Comparison of ENCODE assay signal across 9 cellular contexts in the genomic region with DNA sequence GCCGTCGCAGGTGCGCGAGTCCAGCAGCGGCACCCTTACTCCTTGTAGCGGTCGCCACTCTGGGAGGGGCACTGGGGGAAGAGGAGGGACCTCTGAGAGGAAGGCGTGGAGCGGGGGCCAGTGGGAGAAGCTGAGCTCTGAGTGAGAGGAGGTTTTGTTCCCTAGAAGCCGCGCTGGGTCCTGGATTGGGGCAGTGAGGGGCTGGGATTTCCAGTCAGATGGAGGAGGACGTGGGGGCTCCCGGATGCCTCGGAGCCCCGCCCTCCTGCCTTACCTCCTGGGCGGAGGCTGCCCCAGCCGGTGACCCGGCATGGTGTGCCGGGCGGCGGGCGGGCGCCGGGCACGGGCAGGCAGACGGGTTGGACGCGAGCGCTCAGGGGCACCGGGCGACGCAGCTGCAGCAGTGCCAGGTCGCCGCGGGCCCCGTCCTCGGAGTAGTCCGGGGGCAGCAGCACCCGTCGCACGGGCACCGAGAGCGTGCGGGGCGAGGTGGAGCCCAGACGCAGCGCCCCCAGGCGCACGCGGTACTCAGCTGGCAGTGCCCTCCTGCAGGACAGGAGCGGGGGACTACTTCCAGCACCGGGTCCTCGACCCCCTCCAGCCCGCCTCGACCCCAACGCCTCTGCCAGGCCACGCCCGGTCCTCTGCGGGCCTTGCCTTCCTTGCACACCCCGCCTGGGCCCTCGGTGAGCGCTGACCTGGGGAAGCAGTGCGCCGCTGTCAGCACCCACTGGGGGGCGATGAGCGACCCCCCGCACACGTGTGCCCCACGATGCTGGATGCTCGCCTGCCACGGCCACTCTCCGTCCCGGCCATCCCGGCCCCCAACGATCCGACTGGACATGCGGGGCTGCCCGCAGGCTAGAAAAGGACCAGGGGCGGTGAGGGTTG. TPM values are rescaled to one million over a fixed set of nuclear protein-coding genes. Genes with fewer than 3 reads are reported as not detected.
A peak's percentile ranks its signal among the peaks of the same experiment; 100 is the strongest.
DNase-seq lines count a peak whose midpoint lies in the region; ATAC-seq and TF ChIP-seq lines count a peak whose summit lies in the region.
"Had no signal": no experiment of that assay in that cellular context is flagged by ENCODE, and none has a peak within 500 bp of the region (broad histone marks: within the 10 kb centered on the region; RNA-seq: fewer than 3 reads in every experiment).

No MANE protein-coding gene starts in this region.

- H3K27me3 ChIP-seq in BJ (ENCODE audit: control insufficient read depth, insufficient read depth, low read length), result peaks cover 37% of the 10 kb centered on the region

- POLR2A ChIA-PET in BJ (lab: Charles Lee), result no interaction called here

- H3K36me3 ChIP-seq in BJ (ENCODE audit: control insufficient read depth, insufficient read depth, low read length), result no peaks in the 10 kb centered on the region

- no peak overlapping the region for H3K4me3 ChIP-seq in BJ (ENCODE audit: low read depth, low read length)

- H3K36me3 Mint-ChIP-seq in central memory CD8-positive, alpha-beta T cell (ENCODE audit: insufficient read depth), result no peaks in the 10 kb centered on the region

- H3K9me3 Mint-ChIP-seq in central memory CD8-positive, alpha-beta T cell, result no peaks in the 10 kb centered on the region

- CTCF ChIA-PET in BJ (lab: Yijun Ruan, JAX), result interaction anchor here (1.0 to 1.3 kb wide), 2 partner anchors 13 to 53 kb away, joined by 3 to 4 read pairs; a partner anchor contains a TSS

- TF ChIP-seq CTCF in BJ (IDR thresholded peaks at IDR 0.05; ENCODE audit: insufficient read depth, low read depth, low read length) (0 out of 2 replicates have a peak, but pooled peaks have one; percentile 2), omental fat pad (IDR thresholded peaks at IDR 0.05) (no peak)

- DNase-seq in BJ (ENCODE audit: low read depth) (no peak), NCI-H69 (lab: John Stamatoyannopoulos, UW) (peak; percentile 59), omental fat pad (ENCODE audit: low spot score) (peak; percentile 20), GM19238 (ENCODE audit: insufficient read length, low spot score) (no peak), hepatic stellate cell (ENCODE audit: low spot score) (no peak)
- no peak for DNase-seq in central memory CD8-positive, alpha-beta T cell (ENCODE audit: low spot score in 2 of 2)

- peaks cover 5% of the 10 kb centered on the region for H3K4me1 Mint-ChIP-seq in central memory CD8-positive, alpha-beta T cell

- peaks cover 12% of the 10 kb centered on the region for H3K27me3 Mint-ChIP-seq in central memory CD8-positive, alpha-beta T cell

- ATAC-seq in central memory CD8-positive, alpha-beta T cell (replicated peaks; ENCODE audit: extremely low read depth, poor library complexity, severe bottlenecking), result peak; percentile 60
- no peak for ATAC-seq in omental fat pad (ENCODE audit: low FRiP score)
- no peak for ATAC-seq in GM21576 (IDR thresholded peaks at IDR 0.05; ENCODE audit: unreplicated experiment)
- ATAC-seq in HG02938 (IDR thresholded peaks at IDR 0.05; ENCODE audit: unreplicated experiment), result no peak

- H3K27ac Mint-ChIP-seq in central memory CD8-positive, alpha-beta T cell (ENCODE audit: low read depth), result peak overlapping the region; percentile 86

- peak overlapping the region; percentile 88 for H3K4me3 Mint-ChIP-seq in central memory CD8-positive, alpha-beta T cell

RNA-seq across cellular contexts. Expression of a gene that starts 2.0 kb away (rescaled TPM):
- polyA plus RNA-seq in BJ (2011; rRNA removed), result not detected in 2 replicates
- not detected in 2 replicates for polyA minus RNA-seq in BJ (2011; rRNA and poly(A)+ RNA removed)
- not detected for total RNA-seq in omental fat pad
- total RNA-seq: glomerular endothelial cell had no signal

RNA-seq across cellular contexts. Expression of a gene that starts 8.3 kb away (rescaled TPM):
- polyA plus RNA-seq in BJ (2011; rRNA removed), result 212 and 215 TPM in 2 replicates
- polyA minus RNA-seq in BJ (2011; rRNA and poly(A)+ RNA removed), result 70.8 and 133 TPM in 2 replicates
- 100 to 1,000 TPM; 181 to 341 (median 323) TPM for total RNA-seq in omental fat pad

RNA-seq across cellular contexts. Expression of a gene that starts 12.9 kb away (rescaled TPM):
- polyA plus RNA-seq in BJ (2011; rRNA removed), result not detected in 2 replicates
- not detected in 2 replicates for polyA minus RNA-seq in BJ (2011; rRNA and poly(A)+ RNA removed)
- not detected for total RNA-seq in omental fat pad
- total RNA-seq: glomerular endothelial cell had no signal

RNA-seq across cellular contexts. Expression of a gene that starts 31.7 kb away (rescaled TPM):
- polyA plus RNA-seq in BJ (2011; rRNA removed), result 0.13 TPM in 1 of 2 replicates, not detected in the other
- polyA minus RNA-seq in BJ (2011; rRNA and poly(A)+ RNA removed), result 0.19 TPM in 1 of 2 replicates, not detected in the other
- 1 to 10 TPM in 1 of 4 donors, under 1 TPM in 1, not detected in 2; 0.65 to 1.0 TPM for total RNA-seq in omental fat pad
- total RNA-seq: glomerular endothelial cell had no signal

RNA-seq across cellular contexts. Expression of a gene that starts 32.9 kb away (rescaled TPM):
- 72.6 and 105 TPM in 2 replicates for polyA plus RNA-seq in BJ (2011; rRNA removed)
- polyA minus RNA-seq in BJ (2011; rRNA and poly(A)+ RNA removed), result 123 and 181 TPM in 2 replicates
- total RNA-seq in omental fat pad, result 100 to 1,000 TPM; 230 to 465 (median 368) TPM

Comparison
In these comparisons a context has a peak if more than half of its experiments do, and no peak if none do; other contexts are left out.
1. DNase-seq: peak in NCI-H69 (single experiment) and omental fat pad (single experiment); none in BJ (single experiment), central memory CD8-positive, alpha-beta T cell (0 of 2), GM19238 (single experiment) and hepatic stellate cell (single experiment).